In genomic region chr11:74822187-74822586, GRCh38 we compare ENCODE assay signal across 10 cellular contexts.
DNase-seq lines count a peak whose midpoint lies in the region; ATAC-seq and TF ChIP-seq lines count a peak whose summit lies in the region.
"Had no signal": no experiment of that assay in that cellular context is flagged by ENCODE, and none has a peak within 500 bp of the region (broad histone marks: within the 10 kb centered on the region; RNA-seq: fewer than 3 reads in every experiment).

No MANE protein-coding gene starts in this region.

- intact Hi-C loops in lower lobe of right lung (cut with DNase I) = no loop called here

- peak; percentile 17 to 23 for ATAC-seq in lower lobe of right lung
- no peak for ATAC-seq in stimulated activated effector memory CD8-positive, alpha-beta T cell treated with anti-CD3 and anti-CD28 coated beads, Interleukin-12 subunit alpha, Interleukin-12 subunit beta, amount 100 ng/mL, for 72 hours
- no peak for ATAC-seq in HG03139 (IDR thresholded peaks at IDR 0.05; ENCODE audit: unreplicated experiment)
- ATAC-seq: K562 had no signal

- no peak overlapping the region for H3K4me3 ChIP-seq in LNCaP clone FGC (ENCODE audit: low read depth, low read length)
- H3K4me3 ChIP-seq in lower lobe of right lung = no peak overlapping the region
- H3K4me3 ChIP-seq: K562 had no signal

- H3K9me3 ChIP-seq in lower lobe of right lung = no peaks in the 10 kb centered on the region

- peaks cover 4% of the 10 kb centered on the region for H3K9me3 Mint-ChIP-seq in stimulated activated effector memory CD8-positive, alpha-beta T cell treated with anti-CD3 and anti-CD28 coated beads, Interleukin-12 subunit alpha, Interleukin-12 subunit beta, amount 100 ng/mL, for 72 hours

- H3K36me3 ChIP-seq in lower lobe of right lung = peaks cover 6% of the 10 kb centered on the region

- peaks cover 31% of the 10 kb centered on the region for H3K4me1 ChIP-seq in lower lobe of right lung

- no peak overlapping the region for H3K27ac ChIP-seq in lower lobe of right lung

- H3K36me3 Mint-ChIP-seq in stimulated activated effector memory CD8-positive, alpha-beta T cell treated with anti-CD3 and anti-CD28 coated beads, Interleukin-12 subunit alpha, Interleukin-12 subunit beta, amount 100 ng/mL, for 72 hours = peaks cover 45% of the 10 kb centered on the region

- TF ChIP-seq CTCF in LNCaP clone FGC (IDR thresholded peaks at IDR 0.05; ENCODE audit: control insufficient read depth, extremely low read depth, insufficient read depth) (no peak), lower lobe of right lung (IDR thresholded peaks at IDR 0.05) (no peak)

- H3K27me3 ChIP-seq in lower lobe of right lung (ENCODE audit: low read depth) = no peaks in the 10 kb centered on the region

- H3K4me3 Mint-ChIP-seq in stimulated activated effector memory CD8-positive, alpha-beta T cell treated with anti-CD3 and anti-CD28 coated beads, Interleukin-12 subunit alpha, Interleukin-12 subunit beta, amount 100 ng/mL, for 72 hours = no peak overlapping the region

- H3K4me1 Mint-ChIP-seq in stimulated activated effector memory CD8-positive, alpha-beta T cell treated with anti-CD3 and anti-CD28 coated beads, Interleukin-12 subunit alpha, Interleukin-12 subunit beta, amount 100 ng/mL, for 72 hours = peaks cover 45% of the 10 kb centered on the region

- peak overlapping the region; percentile 24 for H3K27ac Mint-ChIP-seq in stimulated activated effector memory CD8-positive, alpha-beta T cell treated with anti-CD3 and anti-CD28 coated beads, Interleukin-12 subunit alpha, Interleukin-12 subunit beta, amount 100 ng/mL, for 72 hours

- DNase-seq in LNCaP clone FGC (ENCODE audit: low read depth) (peak; percentile 30), dermis blood vessel endothelial cell (peak; percentile 89), lower lobe of right lung (no peak), NCI-H1930 (lab: John Stamatoyannopoulos, UW) (no peak), NCI-H187 (lab: John Stamatoyannopoulos, UW) (no peak)
- no peak for DNase-seq in stimulated activated effector memory CD8-positive, alpha-beta T cell treated with anti-CD3 and anti-CD28 coated beads, Interleukin-12 subunit alpha, Interleukin-12 subunit beta, amount 100 ng/mL, for 72 hours (ENCODE audit: low spot score in 2 of 2)
- no peak for DNase-seq in activated CD4-positive, alpha-beta T cell treated with anti-CD3 and anti-CD28 coated beads, Interleukin-2, amount 50 U/mL, for 1 hour
- DNase-seq: DND-41 had no signal

Comparison
In these comparisons a context has a peak if more than half of its experiments do, and no peak if none do; other contexts are left out.
1. DNase-seq: peak in LNCaP clone FGC (single experiment) and dermis blood vessel endothelial cell (single experiment); none in lower lobe of right lung (single experiment), stimulated activated effector memory CD8-positive, alpha-beta T cell treated with anti-CD3 and anti-CD28 coated beads, Interleukin-12 subunit alpha, Interleukin-12 subunit beta, amount 100 ng/mL, for 72 hours (0 of 2), NCI-H1930 (0 of 2), activated CD4-positive, alpha-beta T cell treated with anti-CD3 and anti-CD28 coated beads, Interleukin-2, amount 50 U/mL, for 1 hour (single experiment) and NCI-H187 (0 of 2).
2. ATAC-seq: peak in lower lobe of right lung (2 of 2); none in stimulated activated effector memory CD8-positive, alpha-beta T cell treated with anti-CD3 and anti-CD28 coated beads, Interleukin-12 subunit alpha, Interleukin-12 subunit beta, amount 100 ng/mL, for 72 hours (single experiment) and HG03139 (single experiment).